ENCODE assay signal across 31 cellular contexts in genomic region chr15:98686983-98687382, GRCh38. TPM values are rescaled to one million over a fixed set of nuclear protein-coding genes. Genes with fewer than 3 reads are reported as not detected.
DNase-seq lines count a peak whose midpoint lies in the region; ATAC-seq, FAIRE-seq and TF ChIP-seq lines count a peak whose summit lies in the region.
"Had no signal": no experiment of that assay in that cellular context is flagged by ENCODE, and none has a peak within 500 bp of the region (broad histone marks: within the 10 kb centered on the region; RNA-seq: fewer than 3 reads in every experiment).

No MANE protein-coding gene starts in this region.

- no peak for FAIRE-seq in A549 (lab: Jason Lieb, UNC)
- FAIRE-seq in HepG2 (lab: Jason Lieb, UNC), result no peak
- FAIRE-seq in HTR-8/SVneo (lab: Jason Lieb, UNC), result no peak
- FAIRE-seq: urothelium cell line had no signal

- no peaks in the 10 kb centered on the region for H3K9me3 Mint-ChIP-seq in CD8-positive, alpha-beta T cell
- H3K9me3 Mint-ChIP-seq: activated T-helper 2 cell treated with anti-CD3 and anti-CD28 coated beads, Interferon-gamma antibody, Interleukin-2, Interleukin-4, amounts not matched to agents 10 μg/mL and 5 μg/mL and 100 μg/mL, durations not matched to agents 14 hours and 24 hours and 36 hours; brain; natural killer cell; stimulated activated effector memory CD8-positive, alpha-beta T cell treated with anti-CD3 and anti-CD28 coated beads, Interleukin-12 subunit alpha, Interleukin-12 subunit beta, amount 100 ng/mL, for 72 hours had no signal

- no peak overlapping the region for H3K4me3 Mint-ChIP-seq in CD8-positive, alpha-beta T cell
- H3K4me3 Mint-ChIP-seq: brain; natural killer cell; stimulated activated effector memory CD8-positive, alpha-beta T cell treated with anti-CD3 and anti-CD28 coated beads, Interleukin-12 subunit alpha, Interleukin-12 subunit beta, amount 100 ng/mL, for 72 hours had no signal

- 81% methylated on average over 5 of the region's 5 CpGs for WGBS in A549 (ENCODE audit: missing lambda C conversion rate)
- 67% methylated on average over 5 of the region's 5 CpGs for WGBS in HepG2 (ENCODE audit: low lambda C conversion rate)

- no peak overlapping the region for H3K4me3 ChIP-seq in A549
- H3K4me3 ChIP-seq in CD8-positive, alpha-beta T cell (ENCODE audit: low read depth, low read length), result no peak overlapping the region
- H3K4me3 ChIP-seq in HepG2 (replicated peaks in 1 of 3; ENCODE audit: insufficient read depth in 1 of 3, low read depth in 2 of 3, low read length in 3 of 3), result no peak overlapping the region
- H3K4me3 ChIP-seq: heart right ventricle, ovary, spleen had no signal

- POLR2A ChIA-PET in A549 (lab: Yijun Ruan, JAX), result no interaction called here
- POLR2A ChIA-PET in CD8-positive, alpha-beta T cell (lab: Charles Lee), result no interaction called here
- POLR2A ChIA-PET in HepG2 (lab: Yijun Ruan, JAX), result no interaction called here

- H3K4me1 ChIP-seq in A549 (peaks cover 94% of the 10 kb centered on the region), HepG2 (ENCODE audit: insufficient read depth, low read length) (peaks cover 78% of the 10 kb centered on the region)
- H3K4me1 ChIP-seq in CD8-positive, alpha-beta T cell (ENCODE audit: insufficient read depth, low read length), result peaks cover 30% of the 10 kb centered on the region

- peaks cover 96% of the 10 kb centered on the region for H3K79me2 ChIP-seq in HepG2 (ENCODE audit: insufficient read depth, low read length)

- intact Hi-C loops in CD8-positive, alpha-beta T cell (cut with DNase I, micrococcal nuclease), result no loop called here
- intact Hi-C loops in HepG2 (cut with micrococcal nuclease; ENCODE audit: unreplicated experiment), result no loop called here

- no peaks in the 10 kb centered on the region for H3K36me3 ChIP-seq in CD8-positive, alpha-beta T cell (ENCODE audit: insufficient read depth, low read length)
- H3K36me3 ChIP-seq in HepG2 (replicated peaks in 1 of 2; ENCODE audit: control insufficient read depth in 1 of 2, insufficient read depth in 2 of 2, low read length in 2 of 2), result no peaks in the 10 kb centered on the region
- H3K36me3 ChIP-seq: heart right ventricle, ovary, spleen, WERI-Rb-1 had no signal

- TF ChIP-seq EP300 in A549 (IDR thresholded peaks at IDR 0.05) (no peak), HepG2 (IDR thresholded peaks at IDR 0.05; ENCODE audit: low read depth in 2 of 2, low read length in 2 of 2) (no peak), HepG2 (CRISPR knock-in tag; IDR thresholded peaks at IDR 0.05; ENCODE audit: borderline replicate concordance) (no peak)

- TF ChIP-seq POLR2A in A549 (IDR thresholded peaks at IDR 0.05; ENCODE audit: low read length) (no peak), HepG2 (IDR thresholded peaks at IDR 0.05; ENCODE audit: insufficient read depth in 1 of 2, low read depth in 2 of 2, low read length in 2 of 2) (no peak)

- peaks cover 2% of the 10 kb centered on the region for H3K36me3 Mint-ChIP-seq in CD8-positive, alpha-beta T cell
- H3K36me3 Mint-ChIP-seq: natural killer cell; stimulated activated effector memory CD8-positive, alpha-beta T cell treated with anti-CD3 and anti-CD28 coated beads, Interleukin-12 subunit alpha, Interleukin-12 subunit beta, amount 100 ng/mL, for 72 hours had no signal

- no peaks in the 10 kb centered on the region for H3K27me3 ChIP-seq in CD8-positive, alpha-beta T cell (ENCODE audit: insufficient read depth, low read length)
- H3K27me3 ChIP-seq in HepG2 (ENCODE audit: control insufficient read depth in 1 of 2, insufficient read depth in 2 of 2, low read length in 2 of 2), result no peaks in the 10 kb centered on the region
- H3K27me3 ChIP-seq: foreskin keratinocyte, heart right ventricle, ovary, spleen had no signal

- in situ Hi-C loops in HepG2 (cut with HindIII; ENCODE audit: extremely low pct_ligation_motif_present, low pct_unique_long_range_greater_than_20kb), result no loop called here

- no peak overlapping the region for H2AFZ ChIP-seq in HepG2 (ENCODE audit: low read length)

- H3K4me2 ChIP-seq in A549, result 0 out of 3 replicates have a peak overlapping the region, but pooled peaks have one; percentile 13
- peak overlapping the region; percentile 41; the same call in 1 of the 2 replicates for H3K4me2 ChIP-seq in HepG2 (ENCODE audit: low read depth, low read length)

- DNase-seq in A549 (ENCODE audit: low read depth in 1 of 2, low spot score in 1 of 2), result no peak
- no peak for DNase-seq in CD8-positive, alpha-beta T cell
- DNase-seq in NCI-H69 (lab: John Stamatoyannopoulos, UW), result peak; percentile 71
- DNase-seq in HepG2 (ENCODE audit: low spot score), result no peak
- DNase-seq in GDM1 (lab: John Stamatoyannopoulos, UW), result no peak
- no peak for DNase-seq in HTR-8/SVneo (ENCODE audit: insufficient read length, low spot score)
- DNase-seq in activated CD4-positive, CD25-positive, alpha-beta regulatory T cell (lab: John Stamatoyannopoulos, UW), result no peak
- DNase-seq: activated CD4-positive, alpha-beta T cell treated with anti-CD3 and anti-CD28 coated beads, Interleukin-2, amount 50 U/mL, for 1 hour; DMS 273 treated with DMSO at 0.1 percent for 48 hours; effector CD8-positive, alpha-beta T cell; foreskin keratinocyte; heart right ventricle; natural killer cell; NCI-H1092; NCI-H1930; ovary; PC-3; right cardiac atrium; Right ventricle myocardium superior; spleen; stimulated activated CD4-positive, alpha-beta T cell treated with anti-CD3 and anti-CD28 coated beads, Interleukin-2, amount 100 ng/mL, for 48 hours; substantia nigra; T-helper 9 cell; WERI-Rb-1 had no signal

- H3K27ac ChIP-seq in A549 (no peak overlapping the region), HepG2 (ENCODE audit: extremely low read length, insufficient read depth, low read length) (no peak overlapping the region)
- no peak overlapping the region for H3K27ac ChIP-seq in CD8-positive, alpha-beta T cell (ENCODE audit: low read depth, low read length)
- H3K27ac ChIP-seq: C4-2B, foreskin keratinocyte, heart right ventricle, ovary, spleen, WERI-Rb-1 had no signal

- H3K4me1 Mint-ChIP-seq in CD8-positive, alpha-beta T cell (ENCODE audit: low read depth), result peaks cover 57% of the 10 kb centered on the region

- TF ChIP-seq CTCF in A549 (IDR thresholded peaks at IDR 0.05) (no peak), HepG2 (CRISPR knock-in tag; IDR thresholded peaks at IDR 0.05) (no peak)
- no peak for TF ChIP-seq CTCF in CD8-positive, alpha-beta T cell (IDR thresholded peaks at IDR 0.05)

- no peaks in the 10 kb centered on the region for H3K9me3 ChIP-seq in A549
- H3K9me3 ChIP-seq in CD8-positive, alpha-beta T cell (ENCODE audit: low read length), result no peaks in the 10 kb centered on the region
- H3K9me3 ChIP-seq in HepG2 (ENCODE audit: low read length), result no peaks in the 10 kb centered on the region
- H3K9me3 ChIP-seq: heart right ventricle, ovary, spleen had no signal

- peaks cover 52% of the 10 kb centered on the region for H4K20me1 ChIP-seq in HepG2 (ENCODE audit: insufficient read depth, low read length)

- BruUV-seq in HepG2 (replicated peaks; lab: Mats Ljungman, UMichigan), result no TSS peak

- no peaks in the 10 kb centered on the region for H3K27me3 Mint-ChIP-seq in CD8-positive, alpha-beta T cell (ENCODE audit: low read depth)
- H3K27me3 Mint-ChIP-seq: brain had no signal

- no peak overlapping the region for H3K9ac ChIP-seq in HepG2 (ENCODE audit: insufficient read depth, low read depth, low read length)

- no peak for ATAC-seq in A549
- no peak for ATAC-seq in CD8-positive, alpha-beta T cell
- ATAC-seq in HepG2, result peak; percentile 66
- ATAC-seq: esophagus mucosa; foreskin keratinocyte; heart right ventricle; left lobe of liver; PC-3; right cardiac atrium; stimulated activated effector memory CD8-positive, alpha-beta T cell treated with anti-CD3 and anti-CD28 coated beads, Interleukin-12 subunit alpha, Interleukin-12 subunit beta, amount 100 ng/mL, for 72 hours had no signal

- TF ChIP-seq RAD21 in A549 (conservative IDR thresholded peaks at IDR 0.05 in 1 of 2, IDR thresholded peaks at IDR 0.05 in 1 of 2), result no peak
- TF ChIP-seq RAD21 in HepG2 (CRISPR knock-in tag; IDR thresholded peaks at IDR 0.05), result no peak

- H3K27ac Mint-ChIP-seq in CD8-positive, alpha-beta T cell, result peak overlapping the region; percentile 60
- H3K27ac Mint-ChIP-seq: activated T-helper 2 cell treated with anti-CD3 and anti-CD28 coated beads, Interferon-gamma antibody, Interleukin-2, Interleukin-4, amounts not matched to agents 10 μg/mL and 5 μg/mL and 100 μg/mL, durations not matched to agents 14 hours and 24 hours and 36 hours; stimulated activated effector memory CD8-positive, alpha-beta T cell treated with anti-CD3 and anti-CD28 coated beads, Interleukin-12 subunit alpha, Interleukin-12 subunit beta, amount 100 ng/mL, for 72 hours had no signal

- CTCF ChIA-PET in A549 (lab: Yijun Ruan, JAX) (interaction anchor here (0.7 to 2.1 kb wide), 4 partner anchors 11 to 168 kb away, joined by 3 to 11 read pairs (median 4); no protein-coding TSS in a partner anchor), HepG2 (lab: Yijun Ruan, JAX; ENCODE audit: low intra/inter-chr PET ratio, low total read pairs) (interaction anchor here (0.6 kb wide), 1 partner anchor 39 kb away, joined by 3 read pairs; the partner anchor contains the start of gene IGF1R)
- CTCF ChIA-PET in CD8-positive, alpha-beta T cell (lab: Charles Lee), result no interaction called here

RNA-seq across cellular contexts. Expression of gene IGF1R, which starts 38.6 kb away (rescaled TPM):
- polyA plus RNA-seq in A549 (2011; rRNA removed), result 69.5 and 117 TPM in 2 replicates
- 53.7 and 64.5 TPM in 2 replicates for polyA plus RNA-seq in A549 (2012; cell fraction: cytosol; rRNA removed)
- 140 and 145 TPM in 2 replicates for polyA plus RNA-seq in A549 (2012; cell fraction: nucleus; rRNA removed)
- polyA plus RNA-seq in A549 (2017; fragmentation: RNase III; extraction: RNeasy Plus Mini Kit Qiagen cat#74134 plus additional on column Dnase treatment), result 38.5 to 48.4 TPM (median 42.6 TPM) in 3 replicates
- polyA minus RNA-seq in A549 (2011; rRNA and poly(A)+ RNA removed), result 348 and 449 TPM in 2 replicates
- total RNA-seq in CD8-positive, alpha-beta T cell, result 10 to 100 TPM; 30.1 to 33.8 TPM
- 12.0 and 15.9 TPM in 2 replicates for total RNA-seq in HepG2 (2016; rRNA removed; fragmentation: Illumina TruSeq; extraction: Trizol)
- total RNA-seq in HepG2 (2016; cell fraction: cytosol; rRNA removed; fragmentation: Illumina TruSeq; extraction: Trizol; ENCODE audit: low read depth), result 22.3 and 26.4 TPM in 2 replicates
- 12.4 and 15.9 TPM in 2 replicates for total RNA-seq in HepG2 (2016; cell fraction: insoluble cytoplasmic fraction; rRNA removed; fragmentation: Illumina TruSeq; extraction: Trizol)
- total RNA-seq in HepG2 (2016; cell fraction: membrane; rRNA removed; fragmentation: Illumina TruSeq; extraction: Trizol), result 9.1 and 9.4 TPM in 2 replicates
- total RNA-seq in HepG2 (2016; cell fraction: nucleus; rRNA removed; fragmentation: Illumina TruSeq; extraction: Trizol), result 30.4 and 44.0 TPM in 2 replicates
- polyA plus RNA-seq in HepG2 (2011; rRNA removed), result 18.4 and 22.8 TPM in 2 replicates
- polyA plus RNA-seq in HepG2 (2011; cell fraction: cytosol; rRNA removed), result 18.9 and 21.0 TPM in 2 replicates
- polyA plus RNA-seq in HepG2 (2011; cell fraction: nucleus; rRNA removed), result 132 and 162 TPM in 2 replicates
- 24.6 and 26.4 TPM in 2 replicates for polyA plus RNA-seq in HepG2 (2012)
- polyA plus RNA-seq in HepG2 (2016; cell fraction: cytosol; fragmentation: Illumina TruSeq; extraction: Trizol; ENCODE audit: low read depth), result 0.51 and 0.54 TPM in 2 replicates
- 5.1 and 6.9 TPM in 2 replicates for polyA plus RNA-seq in HepG2 (2016; cell fraction: insoluble cytoplasmic fraction; fragmentation: Illumina TruSeq; extraction: Trizol; ENCODE audit: low read depth)
- polyA plus RNA-seq in HepG2 (2016; cell fraction: membrane; fragmentation: Illumina TruSeq; extraction: Trizol; ENCODE audit: low read depth), result 1.3 and 1.5 TPM in 2 replicates
- polyA plus RNA-seq in HepG2 (2016; cell fraction: nucleus; fragmentation: Illumina TruSeq; extraction: Trizol; ENCODE audit: insufficient read depth, low read depth), result 18.9 and 21.8 TPM in 2 replicates
- 153 and 191 TPM in 2 replicates for polyA minus RNA-seq in HepG2 (2011; rRNA and poly(A)+ RNA removed; ENCODE audit: low replicate concordance)
- polyA minus RNA-seq in HepG2 (2011; cell fraction: cytosol; rRNA and poly(A)+ RNA removed), result 117 and 121 TPM in 2 replicates
- polyA minus RNA-seq in HepG2 (2011; cell fraction: nucleus; rRNA and poly(A)+ RNA removed), result 127 TPM in 2 replicates

Comparison
In these comparisons a context has a peak if more than half of its experiments do, and no peak if none do; other contexts are left out.
1. Of the 38 proteins assayed by ChIP-seq in both HepG2 and A549: peak only in HepG2: FOSL2 and HDAC2; only in A549: none; in both: none; in neither: 36.